Comparison of ENCODE assay signal across 15 cellular contexts in genomic region chr16:66706506-66706880, GRCh38. TPM values are rescaled to one million over a fixed set of nuclear protein-coding genes. Genes with fewer than 3 reads are reported as not detected.
DNase-seq lines count a peak whose midpoint lies in the region; ATAC-seq and TF ChIP-seq lines count a peak whose summit lies in the region.
"Had no signal": no experiment of that assay in that cellular context is flagged by ENCODE, and none has a peak within 500 bp of the region (broad histone marks: within the 10 kb centered on the region; RNA-seq: fewer than 3 reads in every experiment).

No MANE protein-coding gene starts in this region.

- no peaks in the 10 kb centered on the region for H3K36me3 ChIP-seq in parathyroid adenoma (ENCODE audit: control insufficient read depth, insufficient read depth, low read length)
- H3K36me3 ChIP-seq in aorta (ENCODE audit: control insufficient read depth in 1 of 2, insufficient read depth in 2 of 2, low read length in 1 of 2) = no peaks in the 10 kb centered on the region

- H3K27me3 ChIP-seq in parathyroid adenoma (ENCODE audit: control insufficient read depth, insufficient read depth, low read length) = no peaks in the 10 kb centered on the region
- H3K27me3 ChIP-seq in aorta (ENCODE audit: control insufficient read depth in 1 of 2, insufficient read depth in 2 of 2, low read length in 1 of 2) = no peaks in the 10 kb centered on the region

- no peak for ATAC-seq in natural killer cell treated with Interleukin-12 subunit alpha and Interleukin-12 subunit beta and Interleukin-15 and Interleukin-18, amount 100 ng/mL, for 72 hours
- ATAC-seq in natural killer cell (no peak), left ventricle myocardium superior (peak; percentile 18), aorta (ENCODE audit: low FRiP score) (peak; percentile 9)
- ATAC-seq: Panc1 had no signal

- H3K4me1 Mint-ChIP-seq in natural killer cell treated with Interleukin-12 subunit alpha and Interleukin-12 subunit beta and Interleukin-15 and Interleukin-18, amount 100 ng/mL, for 72 hours (ENCODE audit: low read depth in 2 of 2) = no peaks in the 10 kb centered on the region
- H3K4me1 Mint-ChIP-seq in natural killer cell = no peaks in the 10 kb centered on the region

- H3K9ac ChIP-seq in parathyroid adenoma = no peak overlapping the region

- H2AFZ ChIP-seq in parathyroid adenoma = no peak overlapping the region

- no peaks in the 10 kb centered on the region for H3K9me3 ChIP-seq in parathyroid adenoma (ENCODE audit: control insufficient read depth, low read length)
- H3K9me3 ChIP-seq in aorta (ENCODE audit: control insufficient read depth, low read length) = no peaks in the 10 kb centered on the region

- no peaks in the 10 kb centered on the region for H3K79me2 ChIP-seq in parathyroid adenoma

- DNase-seq in natural killer cell treated with Interleukin-12 subunit alpha and Interleukin-12 subunit beta and Interleukin-15 and Interleukin-18, amount 100 ng/mL, for 72 hours (ENCODE audit: low spot score) = peak; percentile 13
- DNase-seq in natural killer cell (no peak), left ventricle myocardium superior (no peak), aorta (no peak), COLO668 (lab: John Stamatoyannopoulos, UW; ENCODE audit: unreplicated experiment) (no peak), T-helper 2 cell (no peak)
- no peak for DNase-seq in activated effector memory CD4-positive, alpha-beta T cell treated with Interleukin-2 at 50 U/mL for 16 hours
- DNase-seq: DMS79 treated with DMSO at 0.1 percent for 48 hours; effector CD4-positive, alpha-beta T cell; glutamatergic neuron; Karpas-422; T1000 had no signal

- intact Hi-C loops in natural killer cell (cut with micrococcal nuclease) = no loop called here
- intact Hi-C loops in left ventricle myocardium superior (cut with micrococcal nuclease) = no loop called here
- intact Hi-C loops in aorta (cut with DNase I) = no loop called here

- no peaks in the 10 kb centered on the region for H3K9me3 Mint-ChIP-seq in natural killer cell treated with Interleukin-12 subunit alpha and Interleukin-12 subunit beta and Interleukin-15 and Interleukin-18, amount 100 ng/mL, for 72 hours
- no peaks in the 10 kb centered on the region for H3K9me3 Mint-ChIP-seq in natural killer cell

- no peaks in the 10 kb centered on the region for H3K36me3 Mint-ChIP-seq in natural killer cell treated with Interleukin-12 subunit alpha and Interleukin-12 subunit beta and Interleukin-15 and Interleukin-18, amount 100 ng/mL, for 72 hours
- no peaks in the 10 kb centered on the region for H3K36me3 Mint-ChIP-seq in natural killer cell
- H3K36me3 Mint-ChIP-seq: activated naive CD8-positive, alpha-beta T cell had no signal

- H3K27ac Mint-ChIP-seq in natural killer cell treated with Interleukin-12 subunit alpha and Interleukin-12 subunit beta and Interleukin-15 and Interleukin-18, amount 100 ng/mL, for 72 hours = no peak overlapping the region
- H3K27ac Mint-ChIP-seq in natural killer cell = no peak overlapping the region
- H3K27ac Mint-ChIP-seq: activated naive CD8-positive, alpha-beta T cell had no signal

- peaks cover 0 to 16% of the 10 kb centered on the region in 2 donors for H3K27me3 Mint-ChIP-seq in natural killer cell treated with Interleukin-12 subunit alpha and Interleukin-12 subunit beta and Interleukin-15 and Interleukin-18, amount 100 ng/mL, for 72 hours
- H3K27me3 Mint-ChIP-seq in natural killer cell (ENCODE audit: low read depth in 2 of 2) = peaks cover 9 to 11% of the 10 kb centered on the region in 2 donors

- H3K27ac ChIP-seq in parathyroid adenoma (peak overlapping the region; percentile 29), aorta (ENCODE audit: low read depth in 1 of 2, low read length in 2 of 2) (peak overlapping the region in 1 of 2 donors; percentile 37)

- no peak overlapping the region for H3K4me3 Mint-ChIP-seq in natural killer cell treated with Interleukin-12 subunit alpha and Interleukin-12 subunit beta and Interleukin-15 and Interleukin-18, amount 100 ng/mL, for 72 hours
- H3K4me3 Mint-ChIP-seq in natural killer cell = no peak overlapping the region
- H3K4me3 Mint-ChIP-seq: activated naive CD8-positive, alpha-beta T cell had no signal

- H3K4me3 ChIP-seq in parathyroid adenoma (ENCODE audit: low read depth, low read length) = no peak overlapping the region
- no peak overlapping the region for H3K4me3 ChIP-seq in aorta (ENCODE audit: low read length in 2 of 2)

- H3K4me1 ChIP-seq in parathyroid adenoma = no peaks in the 10 kb centered on the region
- peaks cover 3 to 4% of the 10 kb centered on the region in 2 donors for H3K4me1 ChIP-seq in aorta (ENCODE audit: control insufficient read depth in 1 of 2, insufficient read depth in 2 of 2, low read length in 2 of 2)

- 26 to 32% methylated on average over 8 of the region's 8 CpGs for WGBS in aorta, 2 donors

- TF ChIP-seq CTCF in natural killer cell (IDR thresholded peaks at IDR 0.05) = no peak
- no peak for TF ChIP-seq CTCF in parathyroid adenoma (IDR thresholded peaks at IDR 0.05)

- H3K4me2 ChIP-seq in parathyroid adenoma (ENCODE audit: low read length) = peak overlapping the region; percentile 26

RNA-seq across cellular contexts. Expression of gene CMTM4, which starts 9.9 kb away (rescaled TPM):
- 1 to 10 TPM; 1.2 to 2.2 TPM for total RNA-seq in natural killer cell treated with Interleukin-12 subunit alpha and Interleukin-12 subunit beta and Interleukin-15 and Interleukin-18, amount 100 ng/mL, for 72 hours
- total RNA-seq in natural killer cell (1 to 10 TPM in 1 of 3 donors, under 1 TPM in 2; 0.61 to 1.4 (median 0.85) TPM), left ventricle myocardium superior (12.7 TPM), aorta (10 to 100 TPM; 16.5 to 24.9 TPM)
- 10 to 100 TPM in 1 of 2 donors, 1 to 10 TPM in 1; 8.9 to 10.4 TPM for polyA plus RNA-seq in aorta

RNA-seq across cellular contexts. Expression of gene DYNC1LI2, which starts 44.9 kb away (rescaled TPM):
- 100 to 1,000 TPM in 1 of 2 donors, 10 to 100 TPM in 1; 74.0 to 101 TPM for total RNA-seq in natural killer cell treated with Interleukin-12 subunit alpha and Interleukin-12 subunit beta and Interleukin-15 and Interleukin-18, amount 100 ng/mL, for 72 hours
- total RNA-seq in natural killer cell (100 to 1,000 TPM; 105 to 115 (median 110) TPM), left ventricle myocardium superior (80.6 TPM), aorta (100 to 1,000 TPM; 166 to 169 TPM)
- 100 to 1,000 TPM in 1 of 2 donors, 10 to 100 TPM in 1; 78.3 to 121 TPM for polyA plus RNA-seq in aorta

Comparison
In these comparisons a context has a peak if more than half of its experiments do, and no peak if none do; other contexts are left out.
1. ATAC-seq: peak in left ventricle myocardium superior (single experiment) and aorta (single experiment); none in natural killer cell treated with Interleukin-12 subunit alpha and Interleukin-12 subunit beta and Interleukin-15 and Interleukin-18, amount 100 ng/mL, for 72 hours (0 of 2) and natural killer cell (0 of 3).